8 cellular contexts compared by ENCODE assay signal in the genomic region with DNA sequence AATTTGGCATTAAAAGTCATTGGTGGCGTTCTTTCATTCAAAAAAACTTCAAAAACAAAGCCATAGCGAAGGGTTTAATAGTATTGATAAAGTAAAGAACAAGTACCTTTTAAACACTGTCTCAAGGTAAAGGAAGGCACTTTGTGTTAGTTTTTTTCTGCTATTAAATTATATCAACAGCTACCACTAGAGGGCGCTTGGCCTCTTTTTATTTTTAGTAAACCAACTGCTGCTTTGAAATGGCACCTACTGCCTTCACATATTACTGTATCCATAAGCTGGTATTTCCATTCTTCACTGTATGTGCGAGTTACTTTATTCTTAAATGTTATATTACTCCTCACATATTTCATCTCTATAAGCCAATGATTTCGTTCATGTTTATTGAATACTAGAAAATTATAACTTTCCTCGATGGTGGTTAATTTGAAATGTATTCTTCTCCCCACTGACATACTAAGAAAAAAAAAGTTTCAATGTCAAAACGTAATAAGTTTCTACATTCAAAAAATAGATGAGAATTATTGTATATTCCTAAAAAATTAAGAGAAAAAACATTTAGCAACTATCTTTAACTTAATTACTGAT.
A peak's percentile ranks its signal among the peaks of the same experiment; 100 is the strongest.
DNase-seq lines count a peak whose midpoint lies in the region; ATAC-seq, FAIRE-seq and TF ChIP-seq lines count a peak whose summit lies in the region.

No MANE protein-coding gene starts in this region.

- H3K9me3 ChIP-seq in colonic mucosa (no peaks in the 10 kb centered on the region), lung (ENCODE audit: control insufficient read depth in 2 of 2, insufficient read depth in 1 of 2, low read length in 1 of 2) (no peaks in the 10 kb centered on the region)

- H3K9ac ChIP-seq in colonic mucosa (ENCODE audit: low read depth in 2 of 2, low read length in 2 of 2), result no peak overlapping the region

- ATAC-seq in HG02870 (IDR thresholded peaks at IDR 0.05; ENCODE audit: unreplicated experiment) (peak; percentile 74), lung (ENCODE audit: insufficient read depth, low FRiP score) (no peak)

- no peak overlapping the region for H3K27ac ChIP-seq in colonic mucosa
- no peak overlapping the region for H3K27ac ChIP-seq in lung (ENCODE audit: low read depth in 1 of 2, low read length in 1 of 2)

- H3K4me3 ChIP-seq in colonic mucosa (no peak overlapping the region), lung (no peak overlapping the region)

- intact Hi-C loops in colonic mucosa (cut with DNase I), result loop anchor here (5.0 to 10.0 kb wide), 2 partner anchors 168 to 195 kb away; no protein-coding TSS in a partner anchor

- WGBS in lung, 2 donors, result 22% methylated on average over 7 of the region's 7 CpGs

- H3K36me3 ChIP-seq in colonic mucosa (no peaks in the 10 kb centered on the region), lung (ENCODE audit: control insufficient read depth in 2 of 2, insufficient read depth in 2 of 2, low read length in 2 of 2) (no peaks in the 10 kb centered on the region)

- peak; percentile 97 for FAIRE-seq in TTC549 (lab: Jason Lieb, UNC)

- peak; percentile 22 to 40 for DNase-seq in activated CD4-positive, alpha-beta T cell treated with anti-CD3 and anti-CD28 coated beads for 24 hours (ENCODE audit: low read depth in 2 of 2)
- no peak for DNase-seq in activated CD4-positive, alpha-beta T cell treated with anti-CD3 and anti-CD28 coated beads for 1 hour
- DNase-seq in NCI-H2081 treated with DMSO at 0.1 percent for 48 hours (lab: John Stamatoyannopoulos, UW) (peak; percentile 32), colonic mucosa (peak; percentile 72), lung (ENCODE audit: low spot score) (peak; percentile 38)
- DNase-seq in stimulated activated naive CD4-positive, alpha-beta T cell treated with Interleukin-2 at 50 U/mL for 16 hours (lab: John Stamatoyannopoulos, UW), result peak; percentile 1

- H3K27me3 ChIP-seq in colonic mucosa (no peaks in the 10 kb centered on the region), lung (ENCODE audit: control insufficient read depth, insufficient read depth) (no peaks in the 10 kb centered on the region)

- peak; percentile 65 for TF ChIP-seq CTCF in colonic mucosa (IDR thresholded peaks at IDR 0.05)
- peak; percentile 69 for TF ChIP-seq CTCF in lung (IDR thresholded peaks at IDR 0.05; ENCODE audit: control extremely low read depth, extremely low read depth)

- no peaks in the 10 kb centered on the region for H3K4me1 ChIP-seq in colonic mucosa
- no peaks in the 10 kb centered on the region for H3K4me1 ChIP-seq in lung (ENCODE audit: control insufficient read depth in 2 of 2, insufficient read depth in 2 of 2, low read length in 2 of 2)
